ENCODE assay signal across 1 cellular context in the genomic region with DNA sequence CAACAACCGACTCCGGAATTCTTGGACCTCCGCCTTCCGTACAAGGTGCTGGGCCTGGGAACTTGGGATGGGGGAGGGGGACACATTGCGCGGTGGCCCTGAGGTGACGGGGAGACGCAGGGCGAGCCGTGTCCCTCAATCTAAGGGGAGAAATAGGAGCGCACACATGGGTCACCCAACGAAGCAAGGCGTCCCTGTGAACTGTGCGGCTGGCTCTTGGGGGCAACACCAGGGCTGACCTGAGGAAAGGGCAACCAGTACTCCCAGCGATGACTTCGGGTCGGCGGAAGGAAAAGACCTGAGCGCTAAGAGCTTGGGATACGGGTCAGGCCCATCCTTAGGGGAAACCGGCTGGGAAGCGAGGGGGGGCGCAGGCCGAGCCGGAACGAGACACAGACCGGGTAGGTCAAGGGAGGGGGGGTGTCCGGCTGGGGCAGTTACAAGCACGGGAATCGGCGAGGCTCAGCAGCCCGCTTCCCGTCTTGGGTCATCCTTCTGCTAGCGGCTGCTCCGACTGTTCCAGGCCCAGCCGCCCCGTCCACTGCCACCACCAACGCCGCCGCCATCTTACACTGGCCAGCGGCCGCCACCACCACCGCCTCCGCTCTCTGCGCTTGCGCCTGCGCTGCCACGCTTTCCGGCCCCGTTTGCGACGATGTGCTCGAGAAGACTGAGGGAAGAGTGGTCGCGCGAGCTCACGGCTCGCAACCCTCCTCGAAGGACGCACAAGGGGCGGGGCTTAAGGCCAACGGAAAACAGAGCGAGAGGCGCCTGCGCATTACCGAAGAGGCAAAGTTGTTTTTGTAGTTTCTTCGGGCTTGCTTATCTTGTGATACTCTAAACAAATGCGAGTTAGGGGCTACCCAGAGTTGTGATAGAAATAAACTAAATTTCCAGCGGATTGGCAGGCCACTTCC.
TF ChIP-seq lines count a peak whose summit lies in the region.

A gene (minus strand): TSS at position 672 of the 917 bp plus-strand sequence. CDS start 18,541 bp downstream, outside the sequence.

TF ChIP-seq in HEK293, 187 proteins besides CTCF, POLR2A, EP300 and RAD21 (continued from another document and continues in another):
- TF ChIP-seq, protein P1, sequence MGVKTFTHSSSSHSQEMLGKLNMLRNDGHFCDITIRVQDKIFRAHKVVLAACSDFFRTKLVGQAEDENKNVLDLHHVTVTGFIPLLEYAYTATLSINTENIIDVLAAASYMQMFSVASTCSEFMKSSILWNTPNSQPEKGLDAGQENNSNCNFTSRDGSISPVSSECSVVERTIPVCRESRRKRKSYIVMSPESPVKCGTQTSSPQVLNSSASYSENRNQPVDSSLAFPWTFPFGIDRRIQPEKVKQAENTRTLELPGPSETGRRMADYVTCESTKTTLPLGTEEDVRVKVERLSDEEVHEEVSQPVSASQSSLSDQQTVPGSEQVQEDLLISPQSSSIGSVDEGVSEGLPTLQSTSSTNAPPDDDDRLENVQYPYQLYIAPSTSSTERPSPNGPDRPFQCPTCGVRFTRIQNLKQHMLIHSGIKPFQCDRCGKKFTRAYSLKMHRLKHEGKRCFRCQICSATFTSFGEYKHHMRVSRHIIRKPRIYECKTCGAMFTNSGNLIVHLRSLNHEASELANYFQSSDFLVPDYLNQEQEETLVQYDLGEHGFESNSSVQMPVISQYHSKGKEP (tag by site-specific recombination; IDR thresholded peaks at IDR 0.05): 0 out of 2 replicates have a peak, but pooled peaks have one; percentile 7
- TF ChIP-seq ZNF404 (tag by site-specific recombination; IDR thresholded peaks at IDR 0.05) (no peak), ZSCAN23 (tag by site-specific recombination; IDR thresholded peaks at IDR 0.05) (peak; percentile 48; the same call in 1 of the 2 replicates), ZNF146 (tag by site-specific recombination; IDR thresholded peaks at IDR 0.05) (peak; percentile 67), ZNF155 (tag by site-specific recombination; IDR thresholded peaks at IDR 0.05) (no peak), RBAK (tag by site-specific recombination; IDR thresholded peaks at IDR 0.05) (no peak), ZFHX2 (tag by site-specific recombination; conservative IDR thresholded peaks at IDR 0.05) (peak; percentile 94), ZEB2 (tag by site-specific recombination; IDR thresholded peaks at IDR 0.05) (peak; percentile 69; the same call in 1 of the 2 replicates), ZNF544 (tag by site-specific recombination; IDR thresholded peaks at IDR 0.05) (no peak), ZNF658 (tag by site-specific recombination; IDR thresholded peaks at IDR 0.05) (no peak), KLF10 (tag by site-specific recombination; IDR thresholded peaks at IDR 0.05) (no peak), ZNF341 (tag by site-specific recombination; IDR thresholded peaks at IDR 0.05; ENCODE audit: low read depth) (0 out of 2 replicates have a peak, but pooled peaks have one; percentile 53), ZNF138 (tag by site-specific recombination; IDR thresholded peaks at IDR 0.05; ENCODE audit: borderline replicate concordance) (no peak), SP3 (tag by site-specific recombination; IDR thresholded peaks at IDR 0.05) (peak; percentile 75), ZNF211 (tag by site-specific recombination; IDR thresholded peaks at IDR 0.05; ENCODE audit: low read depth) (no peak), ZNF624 (tag by site-specific recombination; IDR thresholded peaks at IDR 0.05) (no peak), ZNF350 (tag by site-specific recombination; IDR thresholded peaks at IDR 0.05) (no peak), ZNF792 (tag by site-specific recombination; IDR thresholded peaks at IDR 0.05) (peak; percentile 75; the same call in 1 of the 2 replicates), GLIS2 (tag by site-specific recombination; IDR thresholded peaks at IDR 0.05) (peak; percentile 54), ZNF585B (tag by site-specific recombination; IDR thresholded peaks at IDR 0.05) (peak; percentile 37), ZNF175 (tag by site-specific recombination; IDR thresholded peaks at IDR 0.05) (no peak), ZNF777 (tag by site-specific recombination; IDR thresholded peaks at IDR 0.05; ENCODE audit: borderline replicate concordance) (peak; percentile 54; the same call in 1 of the 2 replicates), GLI2 (tag by site-specific recombination; IDR thresholded peaks at IDR 0.05; ENCODE audit: borderline replicate concordance, low read depth) (no peak), ZNF670 (tag by site-specific recombination; IDR thresholded peaks at IDR 0.05; ENCODE audit: low read depth) (no peak), ZNF600 (tag by site-specific recombination; IDR thresholded peaks at IDR 0.05) (peak; percentile 81), KLF8 (tag by site-specific recombination; IDR thresholded peaks at IDR 0.05) (peak; percentile 70; the same call in 1 of the 2 replicates), MYNN (tag by site-specific recombination; IDR thresholded peaks at IDR 0.05; ENCODE audit: borderline replicate concordance) (no peak; the same call in 1 of the 2 replicates)
- TF ChIP-seq, protein P2, sequence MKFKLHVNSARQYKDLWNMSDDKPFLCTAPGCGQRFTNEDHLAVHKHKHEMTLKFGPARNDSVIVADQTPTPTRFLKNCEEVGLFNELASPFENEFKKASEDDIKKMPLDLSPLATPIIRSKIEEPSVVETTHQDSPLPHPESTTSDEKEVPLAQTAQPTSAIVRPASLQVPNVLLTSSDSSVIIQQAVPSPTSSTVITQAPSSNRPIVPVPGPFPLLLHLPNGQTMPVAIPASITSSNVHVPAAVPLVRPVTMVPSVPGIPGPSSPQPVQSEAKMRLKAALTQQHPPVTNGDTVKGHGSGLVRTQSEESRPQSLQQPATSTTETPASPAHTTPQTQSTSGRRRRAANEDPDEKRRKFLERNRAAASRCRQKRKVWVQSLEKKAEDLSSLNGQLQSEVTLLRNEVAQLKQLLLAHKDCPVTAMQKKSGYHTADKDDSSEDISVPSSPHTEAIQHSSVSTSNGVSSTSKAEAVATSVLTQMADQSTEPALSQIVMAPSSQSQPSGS (tag by site-specific recombination; IDR thresholded peaks at IDR 0.05; ENCODE audit: low read depth): no peak
- TF ChIP-seq, protein P3, sequence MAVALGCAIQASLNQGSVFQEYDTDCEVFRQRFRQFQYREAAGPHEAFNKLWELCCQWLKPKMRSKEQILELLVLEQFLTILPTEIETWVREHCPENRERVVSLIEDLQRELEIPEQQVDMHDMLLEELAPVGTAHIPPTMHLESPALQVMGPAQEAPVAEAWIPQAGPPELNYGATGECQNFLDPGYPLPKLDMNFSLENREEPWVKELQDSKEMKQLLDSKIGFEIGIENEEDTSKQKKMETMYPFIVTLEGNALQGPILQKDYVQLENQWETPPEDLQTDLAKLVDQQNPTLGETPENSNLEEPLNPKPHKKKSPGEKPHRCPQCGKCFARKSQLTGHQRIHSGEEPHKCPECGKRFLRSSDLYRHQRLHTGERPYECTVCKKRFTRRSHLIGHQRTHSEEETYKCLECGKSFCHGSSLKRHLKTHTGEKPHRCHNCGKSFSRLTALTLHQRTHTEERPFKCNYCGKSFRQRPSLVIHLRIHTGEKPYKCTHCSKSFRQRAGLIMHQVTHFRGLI (tag by site-specific recombination; IDR thresholded peaks at IDR 0.05): no peak
- TF ChIP-seq, protein P4, sequence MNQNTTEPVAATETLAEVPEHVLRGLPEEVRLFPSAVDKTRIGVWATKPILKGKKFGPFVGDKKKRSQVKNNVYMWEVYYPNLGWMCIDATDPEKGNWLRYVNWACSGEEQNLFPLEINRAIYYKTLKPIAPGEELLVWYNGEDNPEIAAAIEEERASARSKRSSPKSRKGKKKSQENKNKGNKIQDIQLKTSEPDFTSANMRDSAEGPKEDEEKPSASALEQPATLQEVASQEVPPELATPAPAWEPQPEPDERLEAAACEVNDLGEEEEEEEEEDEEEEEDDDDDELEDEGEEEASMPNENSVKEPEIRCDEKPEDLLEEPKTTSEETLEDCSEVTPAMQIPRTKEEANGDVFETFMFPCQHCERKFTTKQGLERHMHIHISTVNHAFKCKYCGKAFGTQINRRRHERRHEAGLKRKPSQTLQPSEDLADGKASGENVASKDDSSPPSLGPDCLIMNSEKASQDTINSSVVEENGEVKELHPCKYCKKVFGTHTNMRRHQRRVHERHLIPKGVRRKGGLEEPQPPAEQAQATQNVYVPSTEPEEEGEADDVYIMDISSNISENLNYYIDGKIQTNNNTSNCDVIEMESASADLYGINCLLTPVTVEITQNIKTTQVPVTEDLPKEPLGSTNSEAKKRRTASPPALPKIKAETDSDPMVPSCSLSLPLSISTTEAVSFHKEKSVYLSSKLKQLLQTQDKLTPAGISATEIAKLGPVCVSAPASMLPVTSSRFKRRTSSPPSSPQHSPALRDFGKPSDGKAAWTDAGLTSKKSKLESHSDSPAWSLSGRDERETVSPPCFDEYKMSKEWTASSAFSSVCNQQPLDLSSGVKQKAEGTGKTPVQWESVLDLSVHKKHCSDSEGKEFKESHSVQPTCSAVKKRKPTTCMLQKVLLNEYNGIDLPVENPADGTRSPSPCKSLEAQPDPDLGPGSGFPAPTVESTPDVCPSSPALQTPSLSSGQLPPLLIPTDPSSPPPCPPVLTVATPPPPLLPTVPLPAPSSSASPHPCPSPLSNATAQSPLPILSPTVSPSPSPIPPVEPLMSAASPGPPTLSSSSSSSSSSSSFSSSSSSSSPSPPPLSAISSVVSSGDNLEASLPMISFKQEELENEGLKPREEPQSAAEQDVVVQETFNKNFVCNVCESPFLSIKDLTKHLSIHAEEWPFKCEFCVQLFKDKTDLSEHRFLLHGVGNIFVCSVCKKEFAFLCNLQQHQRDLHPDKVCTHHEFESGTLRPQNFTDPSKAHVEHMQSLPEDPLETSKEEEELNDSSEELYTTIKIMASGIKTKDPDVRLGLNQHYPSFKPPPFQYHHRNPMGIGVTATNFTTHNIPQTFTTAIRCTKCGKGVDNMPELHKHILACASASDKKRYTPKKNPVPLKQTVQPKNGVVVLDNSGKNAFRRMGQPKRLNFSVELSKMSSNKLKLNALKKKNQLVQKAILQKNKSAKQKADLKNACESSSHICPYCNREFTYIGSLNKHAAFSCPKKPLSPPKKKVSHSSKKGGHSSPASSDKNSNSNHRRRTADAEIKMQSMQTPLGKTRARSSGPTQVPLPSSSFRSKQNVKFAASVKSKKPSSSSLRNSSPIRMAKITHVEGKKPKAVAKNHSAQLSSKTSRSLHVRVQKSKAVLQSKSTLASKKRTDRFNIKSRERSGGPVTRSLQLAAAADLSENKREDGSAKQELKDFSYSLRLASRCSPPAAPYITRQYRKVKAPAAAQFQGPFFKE (tag by site-specific recombination; IDR thresholded peaks at IDR 0.05; ENCODE audit: borderline replicate concordance): no peak
- TF ChIP-seq, protein P5, sequence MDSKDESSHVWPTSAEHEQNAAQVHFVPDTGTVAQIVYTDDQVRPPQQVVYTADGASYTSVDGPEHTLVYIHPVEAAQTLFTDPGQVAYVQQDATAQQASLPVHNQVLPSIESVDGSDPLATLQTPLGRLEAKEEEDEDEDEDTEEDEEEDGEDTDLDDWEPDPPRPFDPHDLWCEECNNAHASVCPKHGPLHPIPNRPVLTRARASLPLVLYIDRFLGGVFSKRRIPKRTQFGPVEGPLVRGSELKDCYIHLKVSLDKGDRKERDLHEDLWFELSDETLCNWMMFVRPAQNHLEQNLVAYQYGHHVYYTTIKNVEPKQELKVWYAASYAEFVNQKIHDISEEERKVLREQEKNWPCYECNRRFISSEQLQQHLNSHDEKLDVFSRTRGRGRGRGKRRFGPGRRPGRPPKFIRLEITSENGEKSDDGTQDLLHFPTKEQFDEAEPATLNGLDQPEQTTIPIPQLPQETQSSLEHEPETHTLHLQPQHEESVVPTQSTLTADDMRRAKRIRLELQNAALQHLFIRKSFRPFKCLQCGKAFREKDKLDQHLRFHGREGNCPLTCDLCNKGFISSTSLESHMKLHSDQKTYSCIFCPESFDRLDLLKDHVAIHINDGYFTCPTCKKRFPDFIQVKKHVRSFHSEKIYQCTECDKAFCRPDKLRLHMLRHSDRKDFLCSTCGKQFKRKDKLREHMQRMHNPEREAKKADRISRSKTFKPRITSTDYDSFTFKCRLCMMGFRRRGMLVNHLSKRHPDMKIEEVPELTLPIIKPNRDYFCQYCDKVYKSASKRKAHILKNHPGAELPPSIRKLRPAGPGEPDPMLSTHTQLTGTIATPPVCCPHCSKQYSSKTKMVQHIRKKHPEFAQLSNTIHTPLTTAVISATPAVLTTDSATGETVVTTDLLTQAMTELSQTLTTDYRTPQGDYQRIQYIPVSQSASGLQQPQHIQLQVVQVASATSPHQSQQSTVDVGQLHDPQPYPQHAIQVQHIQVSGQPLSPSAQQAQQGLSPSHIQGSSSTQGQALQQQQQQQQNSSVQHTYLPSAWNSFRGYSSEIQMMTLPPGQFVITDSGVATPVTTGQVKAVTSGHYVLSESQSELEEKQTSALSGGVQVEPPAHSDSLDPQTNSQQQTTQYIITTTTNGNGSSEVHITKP (tag by site-specific recombination; IDR thresholded peaks at IDR 0.05): peak; percentile 72
- TF ChIP-seq, protein P6, sequence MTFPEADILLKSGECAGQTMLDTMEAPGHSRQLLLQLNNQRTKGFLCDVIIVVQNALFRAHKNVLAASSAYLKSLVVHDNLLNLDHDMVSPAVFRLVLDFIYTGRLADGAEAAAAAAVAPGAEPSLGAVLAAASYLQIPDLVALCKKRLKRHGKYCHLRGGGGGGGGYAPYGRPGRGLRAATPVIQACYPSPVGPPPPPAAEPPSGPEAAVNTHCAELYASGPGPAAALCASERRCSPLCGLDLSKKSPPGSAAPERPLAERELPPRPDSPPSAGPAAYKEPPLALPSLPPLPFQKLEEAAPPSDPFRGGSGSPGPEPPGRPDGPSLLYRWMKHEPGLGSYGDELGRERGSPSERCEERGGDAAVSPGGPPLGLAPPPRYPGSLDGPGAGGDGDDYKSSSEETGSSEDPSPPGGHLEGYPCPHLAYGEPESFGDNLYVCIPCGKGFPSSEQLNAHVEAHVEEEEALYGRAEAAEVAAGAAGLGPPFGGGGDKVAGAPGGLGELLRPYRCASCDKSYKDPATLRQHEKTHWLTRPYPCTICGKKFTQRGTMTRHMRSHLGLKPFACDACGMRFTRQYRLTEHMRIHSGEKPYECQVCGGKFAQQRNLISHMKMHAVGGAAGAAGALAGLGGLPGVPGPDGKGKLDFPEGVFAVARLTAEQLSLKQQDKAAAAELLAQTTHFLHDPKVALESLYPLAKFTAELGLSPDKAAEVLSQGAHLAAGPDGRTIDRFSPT (tag by site-specific recombination; IDR thresholded peaks at IDR 0.05): peak; percentile 81; the same call in 1 of the 2 replicates
- TF ChIP-seq, protein P7, sequence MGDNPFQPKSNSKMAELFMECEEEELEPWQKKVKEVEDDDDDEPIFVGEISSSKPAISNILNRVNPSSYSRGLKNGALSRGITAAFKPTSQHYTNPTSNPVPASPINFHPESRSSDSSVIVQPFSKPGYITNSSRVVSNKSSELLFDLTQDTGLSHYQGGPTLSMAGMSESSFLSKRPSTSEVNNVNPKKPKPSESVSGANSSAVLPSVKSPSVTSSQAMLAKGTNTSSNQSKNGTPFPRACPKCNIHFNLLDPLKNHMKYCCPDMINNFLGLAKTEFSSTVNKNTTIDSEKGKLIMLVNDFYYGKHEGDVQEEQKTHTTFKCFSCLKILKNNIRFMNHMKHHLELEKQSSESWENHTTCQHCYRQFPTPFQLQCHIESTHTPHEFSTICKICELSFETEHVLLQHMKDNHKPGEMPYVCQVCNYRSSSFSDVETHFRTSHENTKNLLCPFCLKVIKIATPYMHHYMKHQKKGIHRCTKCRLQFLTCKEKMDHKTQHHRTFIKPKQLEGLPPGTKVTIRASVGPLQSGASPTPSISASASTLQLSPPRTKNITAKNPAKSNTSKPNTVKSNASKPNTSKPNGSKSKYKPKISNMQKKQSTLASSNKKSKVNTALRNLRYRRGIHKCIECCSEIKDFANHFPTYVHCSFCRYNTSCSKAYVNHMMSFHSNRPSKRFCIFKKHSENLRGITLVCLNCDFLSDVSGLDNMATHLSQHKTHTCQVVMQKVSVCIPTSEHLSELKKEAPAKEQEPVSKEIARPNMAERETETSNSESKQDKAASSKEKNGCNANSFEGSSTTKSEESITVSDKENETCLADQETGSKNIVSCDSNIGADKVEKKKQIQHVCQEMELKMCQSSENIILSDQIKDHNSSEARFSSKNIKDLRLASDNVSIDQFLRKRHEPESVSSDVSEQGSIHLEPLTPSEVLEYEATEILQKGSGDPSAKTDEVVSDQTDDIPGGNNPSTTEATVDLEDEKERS (tag by site-specific recombination; IDR thresholded peaks at IDR 0.05): 0 out of 2 replicates have a peak, but pooled peaks have one; percentile 24
